In the genomic region with DNA sequence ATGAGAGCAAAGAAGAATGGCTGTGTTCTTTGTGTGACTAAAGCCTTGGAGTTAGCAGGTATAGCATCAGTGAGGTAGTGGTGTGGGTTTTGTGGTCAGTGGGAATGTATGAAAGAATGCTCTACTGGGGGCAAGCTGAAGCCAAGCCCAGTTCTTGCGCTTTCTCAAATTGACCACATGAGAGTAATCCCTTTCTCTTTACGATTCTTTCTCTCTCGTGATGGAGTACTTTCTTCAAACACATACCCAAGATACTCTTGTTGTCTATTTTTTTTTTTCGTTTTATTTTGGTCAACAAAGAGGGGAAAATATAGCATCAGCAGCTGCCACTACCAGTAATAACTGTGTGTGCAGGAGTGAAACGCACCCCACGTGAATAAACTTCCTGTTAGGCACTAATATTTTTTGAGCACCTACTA, we compare ENCODE assay signal across 11 cellular contexts. TPM values are rescaled to one million over a fixed set of nuclear protein-coding genes. Genes with fewer than 3 reads are reported as not detected.
DNase-seq lines count a peak whose midpoint lies in the region; ATAC-seq, FAIRE-seq and TF ChIP-seq lines count a peak whose summit lies in the region.
"Had no signal": no experiment of that assay in that cellular context is flagged by ENCODE, and none has a peak within 500 bp of the region (broad histone marks: within the 10 kb centered on the region; RNA-seq: fewer than 3 reads in every experiment).

No MANE protein-coding gene starts in this region.

- H3K4me2 ChIP-seq in astrocyte (ENCODE audit: low read length): peak overlapping the region; percentile 76

- H3K27me3 Mint-ChIP-seq in astrocyte (ENCODE audit: low read depth, unreplicated experiment): peaks cover 26% of the 10 kb centered on the region
- H3K27me3 Mint-ChIP-seq: activated CD4-positive, alpha-beta memory T cell treated with anti-CD3 and anti-CD28 coated beads for 36 hours had no signal

- H3K79me2 ChIP-seq in astrocyte (ENCODE audit: insufficient read depth, low read length): no peaks in the 10 kb centered on the region

- intact Hi-C loops in testis (cut with DNase I; ENCODE audit: low total_unique reads): no loop called here

- H3K4me1 ChIP-seq in astrocyte (ENCODE audit: insufficient read depth, low read length) (peaks cover 12% of the 10 kb centered on the region), testis (no peaks in the 10 kb centered on the region)

- H3K9ac ChIP-seq in astrocyte (ENCODE audit: low read length): peak overlapping the region; percentile 11

- peaks cover 2% of the 10 kb centered on the region for H3K36me3 Mint-ChIP-seq in astrocyte (ENCODE audit: low read depth, unreplicated experiment)
- H3K36me3 Mint-ChIP-seq: activated CD4-positive, alpha-beta memory T cell treated with anti-CD3 and anti-CD28 coated beads for 36 hours; CD4-positive, alpha-beta memory T cell had no signal

- no peaks in the 10 kb centered on the region for H3K27me3 ChIP-seq in GM06990 (replicated peaks; ENCODE audit: control insufficient read depth, insufficient read depth, low read length)
- H3K27me3 ChIP-seq in astrocyte (ENCODE audit: insufficient read depth, low read length): no peaks in the 10 kb centered on the region
- H3K27me3 ChIP-seq in testis: no peaks in the 10 kb centered on the region

- WGBS in testis, 2 donors: 72 to 80% methylated on average over 6 of the region's 6 CpGs

- TF ChIP-seq CTCF in GM06990 (IDR thresholded peaks at IDR 0.05; ENCODE audit: insufficient read depth, low read length, poor library complexity, severe bottlenecking) (no peak), astrocyte (IDR thresholded peaks at IDR 0.05; ENCODE audit: insufficient read depth, low read depth, low read length) (no peak), testis (IDR thresholded peaks at IDR 0.05) (no peak)

- peak overlapping the region; percentile 21 for H3K27ac Mint-ChIP-seq in astrocyte (ENCODE audit: unreplicated experiment)
- H3K27ac Mint-ChIP-seq: activated CD4-positive, alpha-beta memory T cell treated with anti-CD3 and anti-CD28 coated beads for 36 hours; CD4-positive, alpha-beta memory T cell had no signal

- no peak overlapping the region for H3K4me3 Mint-ChIP-seq in astrocyte (ENCODE audit: unreplicated experiment)
- H3K4me3 Mint-ChIP-seq: activated CD4-positive, alpha-beta memory T cell treated with anti-CD3 and anti-CD28 coated beads for 36 hours; CD4-positive, alpha-beta memory T cell had no signal

- H3K4me1 Mint-ChIP-seq in astrocyte (ENCODE audit: low read depth, unreplicated experiment): peaks cover 18% of the 10 kb centered on the region
- H3K4me1 Mint-ChIP-seq: CD4-positive, alpha-beta memory T cell had no signal

- H3K4me3 ChIP-seq in GM06990 (replicated peaks; ENCODE audit: low read depth, low read length) (no peak overlapping the region), astrocyte (ENCODE audit: insufficient read depth, low read depth, low read length) (no peak overlapping the region), testis (no peak overlapping the region)

- H3K27ac ChIP-seq in astrocyte (ENCODE audit: low read depth, low read length) (peak overlapping the region; percentile 33), testis (no peak overlapping the region)

- no peak for TF ChIP-seq POLR2A in testis (IDR thresholded peaks at IDR 0.05)

- ATAC-seq in GM19467 (IDR thresholded peaks at IDR 0.05; ENCODE audit: unreplicated experiment): peak; percentile 61
- ATAC-seq in HG03159 (IDR thresholded peaks at IDR 0.05; ENCODE audit: unreplicated experiment): peak; percentile 42

- H3K36me3 ChIP-seq in GM06990 (ENCODE audit: control insufficient read depth, insufficient read depth, low read length) (no peaks in the 10 kb centered on the region), astrocyte (ENCODE audit: insufficient read depth, low read length) (no peaks in the 10 kb centered on the region), testis (ENCODE audit: low read depth, missing control alignments) (no peaks in the 10 kb centered on the region)

- H4K20me1 ChIP-seq in astrocyte (ENCODE audit: insufficient read depth, low read length): no peaks in the 10 kb centered on the region

- peak; percentile 39 for DNase-seq in GM06990 (ENCODE audit: extremely low read depth, insufficient read length)
- peak; percentile 92 for DNase-seq in astrocyte (ENCODE audit: low read depth)
- no peak for DNase-seq in dermis blood vessel endothelial cell
- no peak for DNase-seq in testis
- DNase-seq in DMS53 (lab: John Stamatoyannopoulos, UW): no peak
- DNase-seq in anterior cingulate cortex (lab: John Stamatoyannopoulos, UW): no peak
- DNase-seq: activated CD4-positive, alpha-beta memory T cell treated with anti-CD3 and anti-CD28 coated beads for 36 hours; CD4-positive, alpha-beta memory T cell; NCI-H526 had no signal

- peaks cover 13% of the 10 kb centered on the region for H3K9me3 Mint-ChIP-seq in astrocyte (ENCODE audit: unreplicated experiment)

- H3K9me3 ChIP-seq in astrocyte (ENCODE audit: insufficient read depth, low read depth, low read length) (no peaks in the 10 kb centered on the region), testis (no peaks in the 10 kb centered on the region)

- FAIRE-seq in astrocyte (lab: Jason Lieb, UNC): peak; percentile 54

- no peak overlapping the region for H2AFZ ChIP-seq in astrocyte (ENCODE audit: low read depth, low read length)

RNA-seq across cellular contexts. Expression of a gene that starts 8.4 kb away (rescaled TPM):
- total RNA-seq in astrocyte (7.2 and 7.9 TPM in 2 replicates), dermis blood vessel endothelial cell (5.4 and 6.0 TPM in 2 replicates), testis (10 to 100 TPM in 1 of 2 donors, 1 to 10 TPM in 1; 9.2 to 15.3 TPM)
- polyA plus RNA-seq in testis (ENCODE audit: insufficient read depth, low read depth, low replicate concordance): 6.3 TPM

RNA-seq across cellular contexts. Expression of a gene that starts 48.0 kb away (rescaled TPM):
- 6.8 and 7.1 TPM in 2 replicates for total RNA-seq in astrocyte
- total RNA-seq in dermis blood vessel endothelial cell: 7.0 and 23.5 TPM in 2 replicates
- total RNA-seq in testis: 10 to 100 TPM; 12.0 to 16.9 TPM
- polyA plus RNA-seq in testis (ENCODE audit: insufficient read depth, low read depth, low replicate concordance): 3.0 TPM

Comparison
In these comparisons a context has a peak if more than half of its experiments do, and no peak if none do; other contexts are left out.
1. DNase-seq: peak in GM06990 (single experiment) and astrocyte (single experiment); none in dermis blood vessel endothelial cell (single experiment), testis (single experiment), DMS53 (single experiment) and anterior cingulate cortex (0 of 58).